ENCODE assay signal across 26 cellular contexts in the genomic region with DNA sequence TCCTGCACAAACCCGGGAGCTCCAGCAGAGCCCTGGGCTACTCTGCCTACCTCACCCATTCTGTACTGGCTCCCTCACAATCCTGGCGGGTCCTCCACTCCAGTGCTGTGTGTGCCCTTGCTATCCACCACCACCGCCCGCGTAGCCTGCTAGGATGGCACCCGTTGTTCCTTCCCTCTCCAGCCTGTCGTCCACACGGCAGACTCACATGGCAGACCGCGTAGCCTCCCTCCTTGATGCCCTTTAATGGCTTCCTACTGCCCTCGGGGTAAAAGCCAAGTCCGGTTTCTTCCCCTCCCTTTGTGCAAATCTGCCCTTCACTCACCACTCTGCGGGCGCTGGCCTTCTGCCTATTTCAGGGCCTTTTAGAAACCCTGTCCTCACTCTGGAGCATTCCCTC.
DNase-seq lines count a peak whose midpoint lies in the region; ATAC-seq and TF ChIP-seq lines count a peak whose summit lies in the region.
"Had no signal": no experiment of that assay in that cellular context is flagged by ENCODE, and none has a peak within 500 bp of the region (broad histone marks: within the 10 kb centered on the region; RNA-seq: fewer than 3 reads in every experiment).

No MANE protein-coding gene starts in this region.

- H3K9me3 ChIP-seq in heart right ventricle (no peaks in the 10 kb centered on the region), muscle layer of colon (ENCODE audit: low read length) (no peaks in the 10 kb centered on the region)

- intact Hi-C loops in heart right ventricle (cut with DNase I): loop anchor here in 8 of 10 donors (5.0 to 10.0 kb wide), 6 partner anchors 110 to 362 kb away; a partner anchor contains a TSS

- no peak overlapping the region for H3K9ac ChIP-seq in muscle layer of colon (ENCODE audit: low read length)
- H3K9ac ChIP-seq: parathyroid adenoma had no signal

- peak; percentile 31 for DNase-seq in DMS79 (lab: John Stamatoyannopoulos, UW)
- DNase-seq in DMS79 treated with DMSO at 0.1 percent for 48 hours (lab: John Stamatoyannopoulos, UW): no peak
- peak in 1 of 2 donors; percentile 41 for DNase-seq in heart right ventricle
- no peak for DNase-seq in activated CD4-positive, CD25-positive, alpha-beta regulatory T cell (lab: John Stamatoyannopoulos, UW)
- DNase-seq in NCI-H748 (lab: John Stamatoyannopoulos, UW; ENCODE audit: unreplicated experiment): no peak
- DNase-seq: activated CD4-positive, alpha-beta T cell treated with anti-CD3 and anti-CD28 coated beads for 4 hours; activated naive CD4-positive, alpha-beta T cell treated with Interleukin-2 at 50 U/mL for 16 hours; activated T-cell treated with anti-CD3 and anti-CD28 coated beads, Interleukin-2, amount 50 U/mL, for 48 hours; CD8-positive, alpha-beta memory T cell; DMS53; foreskin fibroblast; GOT3; islet precursor cell; naive B cell; NCI-H1105; NCI-H2081 treated with DMSO at 0.1 percent for 48 hours; PC-9; SIG-M5; stimulated activated CD4-positive, alpha-beta T cell treated with anti-CD3 and anti-CD28 coated beads, Interleukin-1b, Interleukin-23, amount 100 ng/mL, for 48 hours had no signal

- H3K36me3 ChIP-seq in heart right ventricle: peaks cover 0 to 94% (median 41%) of the 10 kb centered on the region in 9 donors
- H3K36me3 ChIP-seq in muscle layer of colon (ENCODE audit: insufficient read depth, low read length): peaks cover 60% of the 10 kb centered on the region

- no peak for TF ChIP-seq CTCF in heart right ventricle (IDR thresholded peaks at IDR 0.05)

- H3K27ac ChIP-seq in heart right ventricle: peak overlapping the region in 4 of 10 donors; percentile 15 to 40 (median 28)
- H3K27ac ChIP-seq in muscle layer of colon (ENCODE audit: low read depth, low read length): peak overlapping the region; percentile 42
- H3K27ac ChIP-seq: 22Rv1, cardiac muscle cell, parathyroid adenoma, PC-9 had no signal

- 55 to 61% methylated on average over 14 of the region's 14 CpGs for WGBS in heart right ventricle, 2 donors

- H3K4me3 ChIP-seq in heart right ventricle (no peak overlapping the region), muscle layer of colon (ENCODE audit: low read depth in 1 of 2, low read length in 2 of 2) (no peak overlapping the region)
- H3K4me3 ChIP-seq: cardiac muscle cell, PC-9 had no signal

- ATAC-seq in heart right ventricle (peak in 7 of 8 donors; percentile 32 to 71 (median 47)), GM21717 (IDR thresholded peaks at IDR 0.05; ENCODE audit: unreplicated experiment) (no peak), GM18519 (IDR thresholded peaks at IDR 0.05; ENCODE audit: low FRiP score, unreplicated experiment) (no peak)
- ATAC-seq: stimulated activated effector memory CD8-positive, alpha-beta T cell treated with anti-CD3 and anti-CD28 coated beads, Interleukin-12 subunit alpha, Interleukin-12 subunit beta, amount 100 ng/mL, for 72 hours had no signal

- peaks cover 0 to 12% (median 5%) of the 10 kb centered on the region in 9 donors for H3K4me1 ChIP-seq in heart right ventricle
- peaks cover 18% of the 10 kb centered on the region for H3K4me1 ChIP-seq in muscle layer of colon (ENCODE audit: insufficient read depth, low read length)
- H3K4me1 ChIP-seq: parathyroid adenoma had no signal

- H3K27me3 ChIP-seq in heart right ventricle (no peaks in the 10 kb centered on the region), muscle layer of colon (ENCODE audit: control insufficient read depth in 1 of 2, insufficient read depth in 2 of 2, low read length in 2 of 2) (no peaks in the 10 kb centered on the region)
- H3K27me3 ChIP-seq: cardiac muscle cell had no signal

Comparison
In these comparisons a context has a peak if more than half of its experiments do, and no peak if none do; other contexts are left out.
1. ATAC-seq: peak in heart right ventricle (7 of 8); none in GM21717 (single experiment) and GM18519 (single experiment).